Comparison of ENCODE assay signal across 10 cellular contexts in genomic region chr1:40392206-40392605, GRCh38.
DNase-seq lines count a peak whose midpoint lies in the region; ATAC-seq, FAIRE-seq and TF ChIP-seq lines count a peak whose summit lies in the region.
"Had no signal": no experiment of that assay in that cellular context is flagged by ENCODE, and none has a peak within 500 bp of the region (broad histone marks: within the 10 kb centered on the region; RNA-seq: fewer than 3 reads in every experiment).

No MANE protein-coding gene starts in this region.

- peaks cover 62% of the 10 kb centered on the region for H3K4me1 Mint-ChIP-seq in memory B cell

- DNase-seq in AG08396 (ENCODE audit: low spot score) (peak; percentile 78), HTR-8/SVneo (ENCODE audit: insufficient read length, low spot score) (peak; percentile 41), astrocyte of the hippocampus (ENCODE audit: low read depth, low spot score) (peak; percentile 72), memory B cell (ENCODE audit: low spot score in 2 of 2) (no peak), NCI-H2171 (lab: John Stamatoyannopoulos, UW) (no peak), NOMO-1 (lab: John Stamatoyannopoulos, UW; ENCODE audit: unreplicated experiment in 2 of 2) (no peak), DMS153 treated with DMSO at 0.1 percent for 48 hours (lab: John Stamatoyannopoulos, UW; ENCODE audit: unreplicated experiment) (no peak), coronary artery (ENCODE audit: low spot score) (no peak)
- DNase-seq: glutamatergic neuron, T-helper 9 cell had no signal

- H3K9me3 Mint-ChIP-seq in memory B cell: no peaks in the 10 kb centered on the region

- peak overlapping the region; percentile 33 for H3K4me3 Mint-ChIP-seq in memory B cell

- FAIRE-seq in HTR-8/SVneo (lab: Jason Lieb, UNC): no peak

- no peak for TF ChIP-seq CTCF in coronary artery (IDR thresholded peaks at IDR 0.05)

- no peak overlapping the region for H3K4me3 ChIP-seq in coronary artery

- peak overlapping the region; percentile 100 for H3K27ac Mint-ChIP-seq in memory B cell

- H3K27me3 Mint-ChIP-seq in memory B cell: no peaks in the 10 kb centered on the region

- peak overlapping the region in 1 of 2 donors; percentile 77 for H3K27ac ChIP-seq in coronary artery

- peaks cover 31% of the 10 kb centered on the region for H3K36me3 Mint-ChIP-seq in memory B cell

- no peak for ATAC-seq in memory B cell (ENCODE audit: low read depth)

Comparison
In these comparisons a context has a peak if more than half of its experiments do, and no peak if none do; other contexts are left out.
1. DNase-seq: peak in AG08396 (single experiment), HTR-8/SVneo (single experiment) and astrocyte of the hippocampus (single experiment); none in memory B cell (0 of 2), NCI-H2171 (single experiment), NOMO-1 (0 of 2), DMS153 treated with DMSO at 0.1 percent for 48 hours (single experiment) and coronary artery (single experiment).